ENCODE assay signal across 15 cellular contexts in the genomic region with DNA sequence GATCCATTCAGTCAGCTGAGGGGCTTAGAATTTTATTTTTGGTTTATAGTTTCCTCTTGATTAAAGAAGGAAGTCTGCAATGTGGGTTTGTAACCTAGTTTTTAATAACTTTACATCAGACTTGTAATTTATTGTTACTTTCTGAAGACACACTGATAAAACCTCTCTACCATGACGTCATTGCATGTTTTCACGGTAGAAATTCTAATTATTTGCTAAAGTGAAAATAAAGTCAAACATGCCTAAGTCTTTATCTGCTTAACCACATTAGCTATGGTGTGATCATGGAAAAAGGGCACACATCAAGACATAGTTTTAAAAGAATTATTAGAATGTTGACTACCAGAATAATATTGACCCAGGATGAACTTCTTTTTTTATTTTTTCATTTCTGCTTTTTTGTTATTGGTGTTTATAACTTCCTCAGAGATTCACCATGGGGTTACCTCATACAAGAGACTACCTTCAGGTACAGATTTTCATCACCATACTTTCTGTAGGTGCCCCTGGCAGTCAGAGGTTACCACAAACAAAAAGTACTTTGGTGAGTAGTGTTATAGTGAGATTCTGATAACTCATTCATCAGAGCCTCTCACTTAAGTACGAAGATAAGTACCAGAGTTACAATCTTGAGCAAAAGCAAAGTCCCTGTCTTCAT. TPM values are rescaled to one million over a fixed set of nuclear protein-coding genes. Genes with fewer than 3 reads are reported as not detected.
DNase-seq lines count a peak whose midpoint lies in the region; ATAC-seq and TF ChIP-seq lines count a peak whose summit lies in the region.
"Had no signal": no experiment of that assay in that cellular context is flagged by ENCODE, and none has a peak within 500 bp of the region (broad histone marks: within the 10 kb centered on the region; RNA-seq: fewer than 3 reads in every experiment).

No MANE protein-coding gene starts in this region.

- H3K27me3 ChIP-seq in OCI-LY3 (ENCODE audit: low read depth, low read length), result no peaks in the 10 kb centered on the region
- H3K27me3 ChIP-seq: hepatocyte, thyroid gland had no signal

- no peaks in the 10 kb centered on the region for H3K79me2 ChIP-seq in OCI-LY3 (ENCODE audit: low read length)
- H3K79me2 ChIP-seq: hepatocyte had no signal

- POLR2A ChIA-PET in activated CD4-positive, alpha-beta T cell treated with anti-CD3 and anti-CD28 coated beads, Interleukin-2, amount 10 ng/mL, durations not matched to agents 7 days and 5 days (lab: Charles Lee), result no interaction called here

- peaks cover 8% of the 10 kb centered on the region for H3K36me3 ChIP-seq in OCI-LY3 (replicated peaks; ENCODE audit: low read depth, low read length)
- H3K36me3 ChIP-seq: thyroid gland had no signal

- no peaks in the 10 kb centered on the region for H4K20me1 ChIP-seq in OCI-LY3 (ENCODE audit: insufficient read depth, low read length)

- peak overlapping the region; percentile 88 for H3K4me2 ChIP-seq in OCI-LY3 (ENCODE audit: low read length)
- H3K4me2 ChIP-seq: hepatocyte had no signal

- CTCF ChIA-PET in activated CD4-positive, alpha-beta T cell treated with anti-CD3 and anti-CD28 coated beads, Interleukin-2, amount 10 ng/mL, durations not matched to agents 7 days and 5 days (lab: Charles Lee), result interaction anchor here (1.2 kb wide), 1 partner anchor 12 kb away, joined by 4 read pairs; no protein-coding TSS in a partner anchor

- peak overlapping the region; percentile 52 for H3K4me3 ChIP-seq in OCI-LY3 (ENCODE audit: low read length)
- H3K4me3 ChIP-seq: hepatocyte, SK-N-MC, thyroid gland had no signal

- H3K4me3 Mint-ChIP-seq in activated CD4-positive, alpha-beta T cell treated with anti-CD3 and anti-CD28 coated beads, Interleukin-2, amount 10 ng/mL, durations not matched to agents 7 days and 5 days, result no peak overlapping the region
- no peak overlapping the region for H3K4me3 Mint-ChIP-seq in progenitor cell of endocrine pancreas (ENCODE audit: low read depth)
- H3K4me3 Mint-ChIP-seq: activated CD4-positive, alpha-beta T cell treated with anti-CD3 and anti-CD28 coated beads, Interleukin-2, amount 10 ng/mL, durations not matched to agents 24 days and 14 days; activated T-helper 17 cell treated with anti-CD3 and anti-CD28 coated beads, Interleukin-2, amount 50 U/mL, for 72 hours; endodermal cell had no signal

- H3K27me3 Mint-ChIP-seq in activated CD4-positive, alpha-beta T cell treated with anti-CD3 and anti-CD28 coated beads, Interleukin-2, amount 10 ng/mL, durations not matched to agents 7 days and 5 days, result peaks cover 20% of the 10 kb centered on the region
- H3K27me3 Mint-ChIP-seq in progenitor cell of endocrine pancreas, result no peaks in the 10 kb centered on the region

- no peaks in the 10 kb centered on the region for H3K9me3 Mint-ChIP-seq in activated CD4-positive, alpha-beta T cell treated with anti-CD3 and anti-CD28 coated beads, Interleukin-2, amount 10 ng/mL, durations not matched to agents 7 days and 5 days
- peaks cover 6% of the 10 kb centered on the region for H3K9me3 Mint-ChIP-seq in progenitor cell of endocrine pancreas (ENCODE audit: low read depth)
- H3K9me3 Mint-ChIP-seq: activated CD4-positive, alpha-beta T cell treated with anti-CD3 and anti-CD28 coated beads, Interleukin-2, amount 10 ng/mL, durations not matched to agents 24 days and 14 days had no signal

- peaks cover 47% of the 10 kb centered on the region for H3K4me1 ChIP-seq in OCI-LY3 (ENCODE audit: low read length)

- TF ChIP-seq CTCF in GM10266 (IDR thresholded peaks at IDR 0.05; ENCODE audit: control insufficient read depth, insufficient read depth, low read depth, missing control alignments) (no peak), OCI-LY3 (IDR thresholded peaks at IDR 0.05; ENCODE audit: low read depth, low read length) (no peak), progenitor cell of endocrine pancreas (IDR thresholded peaks at IDR 0.05; ENCODE audit: unreplicated experiment) (no peak)

- H2AFZ ChIP-seq in OCI-LY3 (ENCODE audit: low read depth, low read length), result peak overlapping the region; percentile 51; the same call in 1 of the 2 replicates
- H2AFZ ChIP-seq: hepatocyte had no signal

- H3K9me3 ChIP-seq in OCI-LY3 (ENCODE audit: insufficient read depth, low read length), result peaks cover 3% of the 10 kb centered on the region; the same call in 1 of the 2 replicates
- H3K9me3 ChIP-seq: thyroid gland had no signal

- no peaks in the 10 kb centered on the region for H3K36me3 Mint-ChIP-seq in activated CD4-positive, alpha-beta T cell treated with anti-CD3 and anti-CD28 coated beads, Interleukin-2, amount 10 ng/mL, durations not matched to agents 7 days and 5 days (ENCODE audit: low read depth)
- no peaks in the 10 kb centered on the region for H3K36me3 Mint-ChIP-seq in progenitor cell of endocrine pancreas (ENCODE audit: insufficient read depth)

- H3K4me1 Mint-ChIP-seq in activated CD4-positive, alpha-beta T cell treated with anti-CD3 and anti-CD28 coated beads, Interleukin-2, amount 10 ng/mL, durations not matched to agents 7 days and 5 days, result peaks cover 4% of the 10 kb centered on the region
- no peaks in the 10 kb centered on the region for H3K4me1 Mint-ChIP-seq in progenitor cell of endocrine pancreas (ENCODE audit: low read depth)
- H3K4me1 Mint-ChIP-seq: activated CD4-positive, alpha-beta T cell treated with anti-CD3 and anti-CD28 coated beads, Interleukin-2, amount 10 ng/mL, durations not matched to agents 24 days and 14 days; activated T-helper 17 cell treated with anti-CD3 and anti-CD28 coated beads, Interleukin-2, amount 50 U/mL, for 72 hours; endodermal cell had no signal

- H3K27ac ChIP-seq in OCI-LY3 (ENCODE audit: low read length), result peak overlapping the region; percentile 94
- H3K27ac ChIP-seq: hepatocyte, SK-N-MC, thyroid gland had no signal

- DNase-seq in GM10266 (ENCODE audit: extremely low spot score), result peak; percentile 40
- DNase-seq in DMS 273 (lab: John Stamatoyannopoulos, UW; ENCODE audit: unreplicated experiment), result no peak
- no peak for DNase-seq in activated CD4-positive, alpha-beta T cell treated with anti-CD3 and anti-CD28 coated beads, Interleukin-2, amount 10 ng/mL, durations not matched to agents 7 days and 5 days
- no peak for DNase-seq in progenitor cell of endocrine pancreas (ENCODE audit: low spot score, unreplicated experiment)
- DNase-seq: activated CD4-positive, alpha-beta T cell treated with anti-CD3 and anti-CD28 coated beads, Interleukin-2, amount 10 ng/mL, durations not matched to agents 24 days and 14 days; endodermal cell; retina; thyroid gland had no signal

- H3K27ac Mint-ChIP-seq in activated CD4-positive, alpha-beta T cell treated with anti-CD3 and anti-CD28 coated beads, Interleukin-2, amount 10 ng/mL, durations not matched to agents 7 days and 5 days, result no peak overlapping the region
- H3K27ac Mint-ChIP-seq in progenitor cell of endocrine pancreas, result no peak overlapping the region
- H3K27ac Mint-ChIP-seq: activated CD4-positive, alpha-beta T cell treated with anti-CD3 and anti-CD28 coated beads, Interleukin-2, amount 10 ng/mL, durations not matched to agents 24 days and 14 days; activated T-helper 17 cell treated with anti-CD3 and anti-CD28 coated beads, Interleukin-2, amount 50 U/mL, for 72 hours; endodermal cell had no signal

- ATAC-seq in GM19395 (IDR thresholded peaks at IDR 0.05; ENCODE audit: unreplicated experiment) (peak; percentile 63), HG02938 (IDR thresholded peaks at IDR 0.05; ENCODE audit: unreplicated experiment) (peak; percentile 52), esophagus mucosa (no peak)
- ATAC-seq: activated T-helper 17 cell treated with anti-CD3 and anti-CD28 coated beads, Interleukin-2, amount 50 U/mL, for 72 hours had no signal

- peak overlapping the region; percentile 54 for H3K9ac ChIP-seq in OCI-LY3 (ENCODE audit: low read length)

RNA-seq across cellular contexts. Expression of gene PANK1, which starts 7.0 kb away (rescaled TPM):
- total RNA-seq in esophagus mucosa (5.7 TPM), progenitor cell of endocrine pancreas (34.5 and 38.0 TPM in 2 replicates)
- total RNA-seq in activated CD4-positive, alpha-beta T cell treated with anti-CD3 and anti-CD28 coated beads, Interleukin-2, amount 10 ng/mL, durations not matched to agents 7 days and 5 days, result 1 to 10 TPM; 6.4 to 7.1 TPM

RNA-seq across cellular contexts. Expression of gene KIF20B, which starts 49.3 kb away (rescaled TPM):
- 21.0 TPM for total RNA-seq in esophagus mucosa
- total RNA-seq in activated CD4-positive, alpha-beta T cell treated with anti-CD3 and anti-CD28 coated beads, Interleukin-2, amount 10 ng/mL, durations not matched to agents 7 days and 5 days, result 10 to 100 TPM; 66.4 to 85.7 TPM
- 24.2 and 27.0 TPM in 2 replicates for total RNA-seq in progenitor cell of endocrine pancreas
